Comparison of ENCODE assay signal across 22 cellular contexts in genomic region chr11:79694368-79694767, GRCh38.
"Had no signal": no experiment of that assay in that cellular context is flagged by ENCODE, and none has a peak within 500 bp of the region (broad histone marks: within the 10 kb centered on the region; RNA-seq: fewer than 3 reads in every experiment).

No MANE protein-coding gene starts in this region.

- ATAC-seq: activated T-helper 17 cell treated with anti-CD3 and anti-CD28 coated beads, Interleukin-2, amount 50 U/mL, for 72 hours; PC-3; T-cell had no signal

- H3K27ac ChIP-seq: VCaP had no signal

- DNase-seq: activated CD4-positive, alpha-beta memory T cell treated with anti-CD3 and anti-CD28 coated beads for 36 hours; activated CD4-positive, alpha-beta T cell treated with anti-CD3 and anti-CD28 coated beads, Interleukin-2, amount 10 ng/mL, durations not matched to agents 7 days and 5 days; activated CD4-positive, CD25-positive, alpha-beta regulatory T cell; activated CD8-positive, alpha-beta memory T cell treated with anti-CD3 and anti-CD28 coated beads for 24 hours; activated gamma-delta T cell; activated naive CD4-positive, alpha-beta T cell treated with anti-CD3 and anti-CD28 coated beads for 36 hours; activated T-cell treated with anti-CD3 and anti-CD28 coated beads for 4 hours; activated T-cell treated with anti-CD3 and anti-CD28 coated beads, Interleukin-2, amount 50 U/mL, for 48 hours; amygdala; IMR-90; Kasumi-1; KBM-7; NCI-H1105; NCI-H1436; NCI-H1694 treated with DMSO at 0.1 percent for 48 hours; NCI-H2029 treated with DMSO at 0.1 percent for 48 hours; NCI-H524; PC-3; SIG-M5; T-cell had no signal
